8 cellular contexts compared by ENCODE assay signal in genomic region chr20:46399401-46399800, GRCh38. TPM values are rescaled to one million over a fixed set of nuclear protein-coding genes. Genes with fewer than 3 reads are reported as not detected.
A peak's percentile ranks its signal among the peaks of the same experiment; 100 is the strongest.
DNase-seq lines count a peak whose midpoint lies in the region; ATAC-seq, FAIRE-seq and TF ChIP-seq lines count a peak whose summit lies in the region.

No MANE protein-coding gene starts in this region.

- H3K27me3 ChIP-seq in Peyer's patch (no peaks in the 10 kb centered on the region), esophagus (ENCODE audit: control insufficient read depth in 1 of 2, insufficient read depth in 2 of 2, low read length in 2 of 2) (no peaks in the 10 kb centered on the region)

- DNase-seq in GM12891 (ENCODE audit: insufficient read length, low spot score) (no peak), Peyer's patch (no peak), GM10266 (ENCODE audit: extremely low spot score) (no peak), GM13976 (ENCODE audit: low spot score) (no peak)

- TF ChIP-seq CTCF in Peyer's patch (IDR thresholded peaks at IDR 0.05) (no peak), GM10266 (IDR thresholded peaks at IDR 0.05; ENCODE audit: control insufficient read depth, insufficient read depth, low read depth, missing control alignments) (no peak), GM13976 (IDR thresholded peaks at IDR 0.05; ENCODE audit: borderline replicate concordance, control extremely low read depth, extremely low read depth, insufficient read depth, missing control alignments) (no peak)

- H3K36me3 ChIP-seq in Peyer's patch (peaks cover 0 to 6% (median 0%) of the 10 kb centered on the region in 3 donors), esophagus (ENCODE audit: control insufficient read depth in 2 of 2, insufficient read depth in 2 of 2, low read length in 1 of 2) (peaks cover 4 to 5% of the 10 kb centered on the region in 2 donors)

- ATAC-seq in GM18858 (IDR thresholded peaks at IDR 0.05; ENCODE audit: unreplicated experiment) (no peak), HG02981 (IDR thresholded peaks at IDR 0.05; ENCODE audit: unreplicated experiment) (no peak)

- peak; percentile 65 for FAIRE-seq in GM12891 (lab: Jason Lieb, UNC)

- no peak for TF ChIP-seq POLR2A in GM12891 (IDR thresholded peaks at IDR 0.05; ENCODE audit: low read depth, low read length)
- TF ChIP-seq POLR2A in Peyer's patch (IDR thresholded peaks at IDR 0.05), result no peak

- peak overlapping the region; percentile 53 to 71 (median 68) for H3K27ac ChIP-seq in Peyer's patch
- H3K27ac ChIP-seq in esophagus (ENCODE audit: low read depth in 2 of 2, low read length in 1 of 2), result peak overlapping the region; percentile 52 to 70
- H3K27ac ChIP-seq in skin epidermis, result peak overlapping the region in 15 of 21 experiments; percentile 57 to 85 (median 76)

- no peaks in the 10 kb centered on the region for H3K9me3 ChIP-seq in Peyer's patch
- no peaks in the 10 kb centered on the region for H3K9me3 ChIP-seq in esophagus (ENCODE audit: control insufficient read depth in 2 of 2, insufficient read depth in 1 of 2, low read depth in 1 of 2, low read length in 1 of 2)

- no peak overlapping the region for H3K4me3 ChIP-seq in Peyer's patch
- H3K4me3 ChIP-seq in esophagus (ENCODE audit: low read depth in 1 of 2, low read length in 2 of 2), result no peak overlapping the region
- no peak overlapping the region for H3K4me3 ChIP-seq in skin epidermis

- peaks cover 0 to 62% (median 21%) of the 10 kb centered on the region in 4 donors for H3K4me1 ChIP-seq in Peyer's patch
- H3K4me1 ChIP-seq in esophagus (ENCODE audit: control insufficient read depth in 2 of 2, insufficient read depth in 2 of 2, low read length in 1 of 2), result peaks cover 6 to 21% of the 10 kb centered on the region in 2 donors

- in situ Hi-C loops in GM13976 (cut with MboI; ENCODE audit: low sequenced_read_pairs, unreplicated experiment), result no loop called here

- 52 to 61% methylated on average over 3 of the region's 3 CpGs for WGBS in esophagus, 2 donors

TF ChIP-seq in GM12891, 5 proteins besides CTCF, POLR2A, EP300 and RAD21:
- TF ChIP-seq PAX5 (IDR thresholded peaks at IDR 0.05; ENCODE audit: insufficient read depth, low read length, severe bottlenecking) (no peak), POLR2AphosphoS5 (IDR thresholded peaks at IDR 0.05; ENCODE audit: low read depth, low read length) (no peak), SPI1 (IDR thresholded peaks at IDR 0.05; ENCODE audit: low read depth, low read length) (no peak), POU2F2 (IDR thresholded peaks at IDR 0.05; ENCODE audit: low read depth, low read length) (no peak), TAF1 (IDR thresholded peaks at IDR 0.05; ENCODE audit: low read depth, low read length) (no peak)

RNA-seq across cellular contexts. Expression of gene ELMO2, which starts 7.0 kb away (rescaled TPM):
- polyA plus RNA-seq in GM12891 (2012; ENCODE audit: low read depth, missing spikeins), result 22.1 TPM
- total RNA-seq in Peyer's patch, result 10 to 100 TPM; 24.3 to 78.4 (median 26.4) TPM
- polyA plus RNA-seq in esophagus, result 10 to 100 TPM; 25.3 to 31.1 TPM
